In the genomic region with DNA sequence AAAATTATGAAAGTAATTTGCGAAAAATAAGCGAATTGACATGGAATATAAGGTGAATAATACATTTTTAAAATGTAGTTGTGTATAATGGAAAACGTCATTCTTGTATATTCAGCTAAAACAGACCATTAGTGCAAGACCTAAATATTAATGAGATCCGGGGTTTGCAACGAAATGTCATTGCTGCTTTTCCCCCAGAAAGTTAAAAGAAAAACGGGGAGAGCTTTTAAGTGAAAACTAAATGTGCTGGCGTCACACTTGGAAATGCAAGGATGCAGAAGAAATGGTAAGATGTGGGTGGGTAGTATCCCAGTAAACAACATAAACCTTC, we compare ENCODE assay signal across 1 cellular context.
TF ChIP-seq lines count a peak whose summit lies in the region.

No MANE protein-coding gene starts in this region.

TF ChIP-seq in H1, 55 proteins besides CTCF, POLR2A, EP300 and RAD21 (continued from another document):
- TF ChIP-seq KDM4A (IDR thresholded peaks at IDR 0.05; ENCODE audit: low read depth, low read length, severe bottlenecking) (no peak), JUND (IDR thresholded peaks at IDR 0.05; ENCODE audit: low read length) (no peak), EGR1 (IDR thresholded peaks at IDR 0.05; ENCODE audit: borderline replicate concordance, low read depth, low read length) (no peak), SIX5 (IDR thresholded peaks at IDR 0.05; ENCODE audit: low read depth, low read length) (no peak), HDAC2 (IDR thresholded peaks at IDR 0.05; ENCODE audit: borderline replicate concordance in 1 of 2, low read depth in 2 of 2, low read length in 2 of 2) (no peak), BACH1 (IDR thresholded peaks at IDR 0.05; ENCODE audit: low read length) (no peak), CBX8 (IDR thresholded peaks at IDR 0.05; ENCODE audit: borderline replicate concordance, low read depth, low read length) (no peak), ZNF274 (IDR thresholded peaks at IDR 0.05; ENCODE audit: borderline replicate concordance, extremely low read depth, low read length) (no peak), TAF7 (optimal IDR thresholded peaks at IDR 0.05; ENCODE audit: borderline replicate concordance, low read depth, low read length) (no peak), CHD1 (IDR thresholded peaks at IDR 0.05; ENCODE audit: low read depth, low read length) (no peak), RNF2 (IDR thresholded peaks at IDR 0.05; ENCODE audit: borderline replicate concordance, low read depth, low read length, missing control alignments, poor library complexity, severe bottlenecking) (no peak), YY1 (IDR thresholded peaks at IDR 0.05; ENCODE audit: low read depth, low read length) (no peak)
- TF ChIP-seq, protein P1, sequence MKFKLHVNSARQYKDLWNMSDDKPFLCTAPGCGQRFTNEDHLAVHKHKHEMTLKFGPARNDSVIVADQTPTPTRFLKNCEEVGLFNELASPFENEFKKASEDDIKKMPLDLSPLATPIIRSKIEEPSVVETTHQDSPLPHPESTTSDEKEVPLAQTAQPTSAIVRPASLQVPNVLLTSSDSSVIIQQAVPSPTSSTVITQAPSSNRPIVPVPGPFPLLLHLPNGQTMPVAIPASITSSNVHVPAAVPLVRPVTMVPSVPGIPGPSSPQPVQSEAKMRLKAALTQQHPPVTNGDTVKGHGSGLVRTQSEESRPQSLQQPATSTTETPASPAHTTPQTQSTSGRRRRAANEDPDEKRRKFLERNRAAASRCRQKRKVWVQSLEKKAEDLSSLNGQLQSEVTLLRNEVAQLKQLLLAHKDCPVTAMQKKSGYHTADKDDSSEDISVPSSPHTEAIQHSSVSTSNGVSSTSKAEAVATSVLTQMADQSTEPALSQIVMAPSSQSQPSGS (IDR thresholded peaks at IDR 0.05; ENCODE audit: low read length), result no peak
